In the genomic region with DNA sequence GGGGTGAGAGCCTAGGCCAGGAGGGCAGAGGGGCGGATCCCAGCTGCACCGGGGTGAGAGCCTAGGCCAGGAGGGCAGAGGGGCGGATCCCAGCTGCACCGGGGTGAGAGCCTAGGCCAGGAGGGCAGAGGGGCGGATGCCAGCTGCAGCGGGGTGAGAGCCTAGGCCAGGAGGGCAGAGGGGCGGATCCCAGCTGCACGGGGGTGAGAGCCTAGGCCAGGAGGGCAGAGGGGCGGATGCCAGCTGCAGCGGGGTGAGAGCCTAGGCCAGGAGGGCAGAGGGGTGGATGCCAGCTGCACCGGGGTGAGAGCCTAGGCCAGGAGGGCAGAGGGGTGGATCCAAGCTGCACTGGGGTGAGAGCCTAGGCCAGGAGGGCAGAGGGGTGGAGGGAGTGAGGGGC, we compare ENCODE assay signal across 13 cellular contexts. TPM values are rescaled to one million over a fixed set of nuclear protein-coding genes. Genes with fewer than 3 reads are reported as not detected.
DNase-seq lines count a peak whose midpoint lies in the region; ATAC-seq and TF ChIP-seq lines count a peak whose summit lies in the region.
"Not testable (repeated sequence)": the region's sequence is repeated elsewhere in the genome, so short reads cannot be mapped to it uniquely, and the experiment has no call there.
"Had no signal": no experiment of that assay in that cellular context is flagged by ENCODE, and none has a peak within 500 bp of the region (broad histone marks: within the 10 kb centered on the region; RNA-seq: fewer than 3 reads in every experiment).

No MANE protein-coding gene starts in this region.

- H3K36me3 ChIP-seq in BLaER1 treated with 17β-estradiol and CSF1 and Interleukin-3, amounts not matched to agents 10 nM and 100 nM; liver (ENCODE audit: control insufficient read depth in 4 of 4, insufficient read depth in 3 of 4, low read depth in 1 of 4, low read length in 3 of 4); neural progenitor cell: not testable (repeated sequence)

- not testable (repeated sequence) for H3K9me3 ChIP-seq in BLaER1 treated with 17β-estradiol and CSF1 and Interleukin-3, amounts not matched to agents 10 nM and 100 nM (replicated peaks in 1 of 11); liver (ENCODE audit: control insufficient read depth in 4 of 4, low read length in 3 of 4); neural progenitor cell (ENCODE audit: low read depth)

- not testable (repeated sequence) for H3K79me2 ChIP-seq in neural progenitor cell (ENCODE audit: low read depth)

- not testable (repeated sequence) for H3K4me3 Mint-ChIP-seq in neural progenitor cell

- not testable (repeated sequence) for H3K27me3 ChIP-seq in BLaER1 treated with 17β-estradiol and CSF1 and Interleukin-3, amounts not matched to agents 10 nM and 100 nM; liver (ENCODE audit: control insufficient read depth in 4 of 4, insufficient read depth in 4 of 4, low read length in 3 of 4); neural progenitor cell

- not testable (repeated sequence) for H3K27ac Mint-ChIP-seq in neural progenitor cell

- not testable (repeated sequence) for H4K20me1 ChIP-seq in BLaER1 treated with 17β-estradiol and CSF1 and Interleukin-3, amounts not matched to agents 10 nM and 100 nM; neural progenitor cell (ENCODE audit: low read depth)

- not testable (repeated sequence) for H3K9me3 Mint-ChIP-seq in neural progenitor cell

- peaks cover 0 to 28% (median 16%) of the 10 kb centered on the region in 10 experiments; a peak in 13 of 20 replicates for H3K4me1 ChIP-seq in BLaER1 treated with 17β-estradiol and CSF1 and Interleukin-3, amounts not matched to agents 10 nM and 100 nM
- peaks cover 4 to 18% (median 9%) of the 10 kb centered on the region in 4 donors for H3K4me1 ChIP-seq in liver (ENCODE audit: control insufficient read depth in 4 of 4, insufficient read depth in 4 of 4, low read length in 3 of 4)
- peaks cover 27% of the 10 kb centered on the region for H3K4me1 ChIP-seq in neural progenitor cell

- 33% methylated on average over 10 of the region's 11 CpGs for WGBS in liver

- peak; percentile 65 for DNase-seq in left lobe of liver (ENCODE audit: low spot score)
- DNase-seq in neural progenitor cell (ENCODE audit: low spot score) = not testable (repeated sequence)

- H3K4me1 Mint-ChIP-seq in neural progenitor cell = peaks cover 24% of the 10 kb centered on the region

- not testable (repeated sequence) for H2AFZ ChIP-seq in neural progenitor cell (replicated peaks)

- not testable (repeated sequence) for H3K9ac ChIP-seq in BLaER1 treated with 17β-estradiol and CSF1 and Interleukin-3, amounts not matched to agents 10 nM and 100 nM; liver (ENCODE audit: low read depth in 1 of 2, low read length in 2 of 2); neural progenitor cell

- peak; percentile 6 for ATAC-seq in left lobe of liver

- not testable (repeated sequence) for H3K27ac ChIP-seq in BLaER1 treated with 17β-estradiol and CSF1 and Interleukin-3, amounts not matched to agents 10 nM and 100 nM; liver (ENCODE audit: low read depth in 1 of 2, low read length in 2 of 2); neural progenitor cell

- not testable (repeated sequence) for TF ChIP-seq RAD21 in liver (IDR thresholded peaks at IDR 0.05)

- peak overlapping the region in 7 of 11 experiments; percentile 8 to 36 (median 33); a peak in 8 of 22 replicates for H3K4me2 ChIP-seq in BLaER1 treated with 17β-estradiol and CSF1 and Interleukin-3, amounts not matched to agents 10 nM and 100 nM
- peak overlapping the region; percentile 65 for H3K4me2 ChIP-seq in neural progenitor cell

- peaks cover 19% of the 10 kb centered on the region for H3F3A ChIP-seq in neural progenitor cell (ENCODE audit: low read depth)

- H3K4me3 ChIP-seq in BLaER1 treated with 17β-estradiol and CSF1 and Interleukin-3, amounts not matched to agents 10 nM and 100 nM; liver (ENCODE audit: low read depth in 1 of 3, low read length in 3 of 3); neural progenitor cell: not testable (repeated sequence)

- H3K36me3 Mint-ChIP-seq in neural progenitor cell = not testable (repeated sequence)

- TF ChIP-seq CTCF in liver (IDR thresholded peaks at IDR 0.05; ENCODE audit: low read depth, low read length, missing input control); neural progenitor cell (IDR thresholded peaks at IDR 0.05): not testable (repeated sequence)

- H3K27me3 Mint-ChIP-seq in neural progenitor cell (ENCODE audit: insufficient read depth, low read depth) = not testable (repeated sequence)

TF ChIP-seq in liver, 16 proteins besides CTCF, POLR2A, EP300 and RAD21:
- TF ChIP-seq RXRA (IDR thresholded peaks at IDR 0.05) (peak; percentile 26 to 78), HNF4A (conservative IDR thresholded peaks at IDR 0.05) (peak in 1 of 2 donors; percentile 79), REST (IDR thresholded peaks at IDR 0.05) (peak; percentile 24), GABPA (IDR thresholded peaks at IDR 0.05 in 1 of 2, conservative IDR thresholded peaks at IDR 0.05 in 1 of 2) (peak in 1 of 2 donors; percentile 42)

RNA-seq across cellular contexts. Expression of gene GALP, which starts 0.5 kb away (rescaled TPM):
- total RNA-seq in left lobe of liver (not detected), liver (not detected), neural progenitor cell (ENCODE audit: low replicate concordance) (0.71 and 1.8 TPM in 2 replicates)
- polyA plus RNA-seq in liver = under 1 TPM; 0.08 to 0.63 TPM
- total RNA-seq: A673; CD4-positive, alpha-beta memory T cell; CD4-positive, CD25-positive, alpha-beta regulatory T cell; CD8-positive, alpha-beta memory T cell; Daoy; G401; GM12878 had no signal
- polyA plus RNA-seq: AG04450; CD14-positive monocyte; CD4-positive, alpha-beta memory T cell; CD4-positive, CD25-positive, alpha-beta regulatory T cell; CD8-positive, alpha-beta memory T cell; GM12878 had no signal

RNA-seq across cellular contexts. Expression of gene ZSCAN5B, which starts 21.3 kb away (rescaled TPM):
- total RNA-seq in left lobe of liver = not detected
- total RNA-seq in liver = under 1 TPM in 1 of 2 donors, not detected in 1; 0.08 TPM
- not detected for polyA plus RNA-seq in liver
- not detected in 2 replicates for total RNA-seq in neural progenitor cell (ENCODE audit: low replicate concordance)
- total RNA-seq: A673; CD4-positive, alpha-beta memory T cell; CD4-positive, CD25-positive, alpha-beta regulatory T cell; CD8-positive, alpha-beta memory T cell; Daoy; G401; GM12878 had no signal
- polyA plus RNA-seq: AG04450; CD14-positive monocyte; CD4-positive, alpha-beta memory T cell; CD4-positive, CD25-positive, alpha-beta regulatory T cell; CD8-positive, alpha-beta memory T cell had no signal

RNA-seq across cellular contexts. Expression of gene ZSCAN5C, which starts 25.8 kb away (rescaled TPM):
- total RNA-seq in left lobe of liver (not detected), liver (not detected), neural progenitor cell (ENCODE audit: low replicate concordance) (not detected in 2 replicates)
- not detected for polyA plus RNA-seq in liver
- total RNA-seq: A673; CD4-positive, alpha-beta memory T cell; CD4-positive, CD25-positive, alpha-beta regulatory T cell; CD8-positive, alpha-beta memory T cell; Daoy; G401; GM12878 had no signal
- polyA plus RNA-seq: AG04450; CD14-positive monocyte; CD4-positive, alpha-beta memory T cell; CD4-positive, CD25-positive, alpha-beta regulatory T cell; CD8-positive, alpha-beta memory T cell; GM12878 had no signal

RNA-seq across cellular contexts. Expression of gene ZNF444, which starts 35.2 kb away (rescaled TPM):
- 58.5 TPM for total RNA-seq in left lobe of liver
- total RNA-seq in liver = 10 to 100 TPM; 16.0 to 26.1 TPM
- polyA plus RNA-seq in liver = 10 to 100 TPM in 1 of 2 donors, 1 to 10 TPM in 1; 6.1 to 30.4 TPM
- 7.0 and 51.8 TPM in 2 replicates for total RNA-seq in neural progenitor cell (ENCODE audit: low replicate concordance)

RNA-seq across cellular contexts. Expression of gene ZNF787, which starts 55.2 kb away (rescaled TPM):
- total RNA-seq in left lobe of liver = 29.0 TPM
- 10 to 100 TPM; 17.6 to 23.6 TPM for total RNA-seq in liver
- polyA plus RNA-seq in liver = 10 to 100 TPM in 1 of 2 donors, 1 to 10 TPM in 1; 2.9 to 20.1 TPM
- total RNA-seq in neural progenitor cell (ENCODE audit: low replicate concordance) = 2.2 and 30.0 TPM in 2 replicates
